In the genomic region with DNA sequence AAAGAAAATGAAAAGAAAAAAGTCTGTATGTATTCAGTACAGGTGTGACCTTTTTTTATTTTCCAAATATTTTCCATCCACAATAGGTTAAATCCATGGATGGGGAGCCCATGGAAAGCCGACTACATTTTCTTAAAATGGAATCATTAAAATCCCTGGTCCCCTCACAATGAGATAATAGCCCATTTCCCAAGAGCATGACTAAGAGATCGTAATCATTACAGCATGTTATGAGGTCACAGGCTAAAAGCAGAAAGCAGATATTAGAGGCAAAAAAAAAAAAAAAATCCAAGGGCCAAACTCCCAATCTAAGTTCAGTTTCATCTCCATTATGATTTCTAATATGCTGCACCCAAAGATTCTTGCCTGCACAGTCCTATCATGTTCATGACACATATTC, we compare ENCODE assay signal across 8 cellular contexts. TPM values are rescaled to one million over a fixed set of nuclear protein-coding genes. Genes with fewer than 3 reads are reported as not detected.
DNase-seq lines count a peak whose midpoint lies in the region; ATAC-seq and TF ChIP-seq lines count a peak whose summit lies in the region.

No MANE protein-coding gene starts in this region.

- peak; percentile 72 for DNase-seq in A172 (ENCODE audit: low spot score)
- DNase-seq in GM06990 (ENCODE audit: extremely low read depth, insufficient read length) = no peak
- DNase-seq in fibroblast of villous mesenchyme (ENCODE audit: low read depth) = peak; percentile 86
- no peak for DNase-seq in head of caudate nucleus
- no peak for DNase-seq in activated CD8-positive, alpha-beta memory T cell treated with anti-CD3 and anti-CD28 coated beads, Interleukin-2, amount 50 U/mL, for 48 hours
- DNase-seq in activated CD4-positive, alpha-beta T cell treated with anti-CD3 and anti-CD28 coated beads, Interleukin-2, amount 50 U/mL, for 1 hour = no peak

- peak overlapping the region; percentile 87 for H3K4me3 ChIP-seq in GM06990 (replicated peaks; ENCODE audit: low read depth, low read length)
- H3K4me3 ChIP-seq in fibroblast of villous mesenchyme (ENCODE audit: low read depth, low read length) = no peak overlapping the region

- no peaks in the 10 kb centered on the region for H3K27me3 ChIP-seq in GM06990 (replicated peaks; ENCODE audit: control insufficient read depth, insufficient read depth, low read length)

- intact Hi-C loops in head of caudate nucleus (cut with DNase I) = no loop called here

- ATAC-seq in SK-N-SH treated with all-trans-retinoic acid at 6 μM for 48 hours = peak; percentile 78
- no peak for ATAC-seq in HG02840 (IDR thresholded peaks at IDR 0.05; ENCODE audit: low FRiP score, unreplicated experiment)

- TF ChIP-seq CTCF in GM06990 (IDR thresholded peaks at IDR 0.05; ENCODE audit: insufficient read depth, low read length, poor library complexity, severe bottlenecking) (no peak), fibroblast of villous mesenchyme (IDR thresholded peaks at IDR 0.05; ENCODE audit: insufficient read depth, low read depth, low read length) (no peak)

- H3K36me3 ChIP-seq in GM06990 (ENCODE audit: control insufficient read depth, insufficient read depth, low read length) = peaks cover 2% of the 10 kb centered on the region; the same call in 1 of the 2 replicates

TF ChIP-seq in SK-N-SH treated with all-trans-retinoic acid at 6 μM for 48 hours, 23 proteins besides CTCF, POLR2A, EP300 and RAD21:
- TF ChIP-seq ISL1 (CRISPR knock-in tag; IDR thresholded peaks at IDR 0.05) (peak; percentile 83), ZFP3 (CRISPR knock-in tag; IDR thresholded peaks at IDR 0.05) (no peak), ZNF70 (CRISPR knock-in tag; IDR thresholded peaks at IDR 0.05) (no peak), ZC3H10 (CRISPR knock-in tag; IDR thresholded peaks at IDR 0.05) (no peak), BACH2 (CRISPR knock-in tag; IDR thresholded peaks at IDR 0.05; ENCODE audit: borderline replicate concordance) (peak; percentile 4; the same call in 1 of the 2 replicates), SNAI2 (CRISPR knock-in tag; IDR thresholded peaks at IDR 0.05) (peak; percentile 11; the same call in 1 of the 2 replicates)
- TF ChIP-seq, protein P1, sequence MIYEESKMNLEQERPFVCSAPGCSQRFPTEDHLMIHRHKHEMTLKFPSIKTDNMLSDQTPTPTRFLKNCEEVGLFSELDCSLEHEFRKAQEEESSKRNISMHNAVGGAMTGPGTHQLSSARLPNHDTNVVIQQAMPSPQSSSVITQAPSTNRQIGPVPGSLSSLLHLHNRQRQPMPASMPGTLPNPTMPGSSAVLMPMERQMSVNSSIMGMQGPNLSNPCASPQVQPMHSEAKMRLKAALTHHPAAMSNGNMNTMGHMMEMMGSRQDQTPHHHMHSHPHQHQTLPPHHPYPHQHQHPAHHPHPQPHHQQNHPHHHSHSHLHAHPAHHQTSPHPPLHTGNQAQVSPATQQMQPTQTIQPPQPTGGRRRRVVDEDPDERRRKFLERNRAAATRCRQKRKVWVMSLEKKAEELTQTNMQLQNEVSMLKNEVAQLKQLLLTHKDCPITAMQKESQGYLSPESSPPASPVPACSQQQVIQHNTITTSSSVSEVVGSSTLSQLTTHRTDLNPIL (CRISPR knock-in tag; IDR thresholded peaks at IDR 0.05; ENCODE audit: low read depth) = peak; percentile 94

RNA-seq across cellular contexts. Expression of a gene that starts 44.7 kb away (rescaled TPM):
- 25.5 and 43.3 TPM in 2 replicates for total RNA-seq in A172 (2014; rRNA removed; shearing (Covaris generic))
- 16.4 and 19.4 TPM in 2 replicates for total RNA-seq in fibroblast of villous mesenchyme

Comparison
In these comparisons a context has a peak if more than half of its experiments do, and no peak if none do; other contexts are left out.
1. DNase-seq: peak in A172 (single experiment) and fibroblast of villous mesenchyme (single experiment); none in GM06990 (single experiment), head of caudate nucleus (0 of 42), activated CD8-positive, alpha-beta memory T cell treated with anti-CD3 and anti-CD28 coated beads, Interleukin-2, amount 50 U/mL, for 48 hours (single experiment) and activated CD4-positive, alpha-beta T cell treated with anti-CD3 and anti-CD28 coated beads, Interleukin-2, amount 50 U/mL, for 1 hour (single experiment).